ENCODE assay signal across 23 cellular contexts in the genomic region with DNA sequence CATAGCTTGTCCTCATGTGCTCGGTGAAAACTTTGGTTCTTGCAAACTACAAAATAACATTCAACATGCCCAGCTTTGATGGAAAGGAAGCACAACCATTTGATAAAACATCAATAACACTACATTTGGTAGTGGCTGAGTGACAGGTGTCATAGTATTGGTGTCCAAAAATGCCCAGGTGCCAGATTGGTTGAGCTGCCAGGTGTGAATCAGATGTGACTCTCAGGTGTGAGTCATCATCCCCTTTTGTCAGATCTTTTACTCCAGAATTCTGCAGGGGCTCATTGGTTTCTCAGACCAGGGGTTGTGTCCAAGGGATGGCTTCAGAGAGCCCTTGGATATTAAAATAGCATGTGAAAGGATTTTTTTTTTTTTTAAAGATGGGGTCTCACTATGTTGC. TPM values are rescaled to one million over a fixed set of nuclear protein-coding genes. Genes with fewer than 3 reads are reported as not detected.
DNase-seq lines count a peak whose midpoint lies in the region; ATAC-seq, FAIRE-seq and TF ChIP-seq lines count a peak whose summit lies in the region.
"Had no signal": no experiment of that assay in that cellular context is flagged by ENCODE, and none has a peak within 500 bp of the region (broad histone marks: within the 10 kb centered on the region; RNA-seq: fewer than 3 reads in every experiment).

No MANE protein-coding gene starts in this region.

- TF ChIP-seq CTCF in heart left ventricle (IDR thresholded peaks at IDR 0.05) = no peak
- no peak for TF ChIP-seq CTCF in bronchial epithelial cell (IDR thresholded peaks at IDR 0.05; ENCODE audit: insufficient read depth, low read length, severe bottlenecking)
- TF ChIP-seq CTCF in type B pancreatic cell (conservative IDR thresholded peaks at IDR 0.05) = no peak

- WGBS in heart left ventricle, 4 donors = 95 to 100% (median 98%) methylated on average over 1 of the region's 1 CpG

- H3K4me3 ChIP-seq in heart left ventricle (no peak overlapping the region), bronchial epithelial cell (ENCODE audit: low read depth, low read length) (no peak overlapping the region)
- H3K4me3 ChIP-seq: thoracic aorta had no signal

- TF ChIP-seq POLR2A in heart left ventricle (IDR thresholded peaks at IDR 0.05) = no peak

- H3K4me1 ChIP-seq in heart left ventricle = peaks cover 0 to 69% (median 30%) of the 10 kb centered on the region in 12 donors

- H3K36me3 Mint-ChIP-seq in type B pancreatic cell = peaks cover 22% of the 10 kb centered on the region

- ATAC-seq in heart left ventricle = no peak
- no peak for ATAC-seq in HG03442 (IDR thresholded peaks at IDR 0.05; ENCODE audit: unreplicated experiment)
- no peak for ATAC-seq in GM21619 (IDR thresholded peaks at IDR 0.05; ENCODE audit: unreplicated experiment)
- ATAC-seq: activated CD8-positive, alpha-beta memory T cell treated with anti-CD3 and anti-CD28 coated beads, Interleukin-2, amount 10 ng/mL, durations not matched to agents 7 days and 5 days; Right ventricle myocardium inferior had no signal

- H3K9me3 Mint-ChIP-seq in type B pancreatic cell = no peaks in the 10 kb centered on the region

- no peak overlapping the region for H3K4me3 Mint-ChIP-seq in type B pancreatic cell
- H3K4me3 Mint-ChIP-seq: activated CD8-positive, alpha-beta memory T cell treated with anti-CD3 and anti-CD28 coated beads, Interleukin-2, amount 10 ng/mL, durations not matched to agents 7 days and 5 days had no signal

- H3K27ac ChIP-seq in heart left ventricle = peak overlapping the region in 3 of 12 donors; percentile 78 to 92 (median 80)
- H3K27ac ChIP-seq: 22Rv1, KMS-11, thoracic aorta had no signal

- intact Hi-C loops in cardiac septum (cut with DNase I) (no loop called here), heart left ventricle (cut with DNase I) (no loop called here)

- DNase-seq in DMS53 (lab: John Stamatoyannopoulos, UW) (peak; percentile 26), DMS53 treated with DMSO at 0.1 percent for 48 hours (lab: John Stamatoyannopoulos, UW; ENCODE audit: unreplicated experiment) (no peak), cardiac septum (ENCODE audit: low spot score) (peak; percentile 35), heart left ventricle (no peak), bronchial epithelial cell (ENCODE audit: low read depth) (peak; percentile 58), type B pancreatic cell (ENCODE audit: extremely low spot score, unreplicated experiment) (no peak)
- DNase-seq: activated CD8-positive, alpha-beta memory T cell treated with anti-CD3 and anti-CD28 coated beads, Interleukin-2, amount 10 ng/mL, durations not matched to agents 7 days and 5 days; activated gamma-delta T cell treated with Interleukin-2 at 50 U/mL for 16 hours; AML-193; DMS79 treated with DMSO at 0.1 percent for 48 hours; effector CD4-positive, alpha-beta T cell; islet precursor cell; MV-4-11; NCI-H1930; SW 1271 had no signal

- no peaks in the 10 kb centered on the region for H3K4me1 Mint-ChIP-seq in type B pancreatic cell (ENCODE audit: unreplicated experiment)

- no peaks in the 10 kb centered on the region for H3K27me3 ChIP-seq in heart left ventricle
- no peaks in the 10 kb centered on the region for H3K27me3 ChIP-seq in bronchial epithelial cell (ENCODE audit: control insufficient read depth, insufficient read depth, low read length)

- peak overlapping the region; percentile 34 for H3K27ac Mint-ChIP-seq in type B pancreatic cell
- H3K27ac Mint-ChIP-seq: activated CD8-positive, alpha-beta memory T cell treated with anti-CD3 and anti-CD28 coated beads, Interleukin-2, amount 10 ng/mL, durations not matched to agents 7 days and 5 days; progenitor cell of endocrine pancreas had no signal

- no peaks in the 10 kb centered on the region for H3K9me3 ChIP-seq in heart left ventricle
- H3K9me3 ChIP-seq: thoracic aorta had no signal

- peaks cover 5 to 100% (median 94%) of the 10 kb centered on the region in 9 donors for H3K36me3 ChIP-seq in heart left ventricle
- peaks cover 73% of the 10 kb centered on the region for H3K36me3 ChIP-seq in bronchial epithelial cell (ENCODE audit: control insufficient read depth, insufficient read depth, low read length)

- FAIRE-seq in bronchial epithelial cell (lab: Jason Lieb, UNC) = no peak
- FAIRE-seq: frontal cortex had no signal

- H3K27me3 Mint-ChIP-seq in type B pancreatic cell = no peaks in the 10 kb centered on the region
- H3K27me3 Mint-ChIP-seq: activated CD8-positive, alpha-beta memory T cell treated with anti-CD3 and anti-CD28 coated beads, Interleukin-2, amount 10 ng/mL, durations not matched to agents 7 days and 5 days; progenitor cell of endocrine pancreas had no signal

RNA-seq across cellular contexts. Expression of a gene that starts 22.5 kb away (rescaled TPM):
- total RNA-seq in cardiac septum = 24.6 TPM
- 10 to 100 TPM; 15.3 to 28.8 (median 20.3) TPM for total RNA-seq in heart left ventricle
- 10 to 100 TPM; 18.4 to 20.3 TPM for polyA plus RNA-seq in heart left ventricle
- total RNA-seq in bronchial epithelial cell = 13.7 and 16.3 TPM in 2 replicates
- total RNA-seq in type B pancreatic cell (ENCODE audit: low replicate concordance) = 48.7 and 55.4 TPM in 2 replicates

RNA-seq across cellular contexts. Expression of a gene that starts 50.8 kb away (rescaled TPM):
- total RNA-seq in cardiac septum (23.9 TPM), heart left ventricle (10 to 100 TPM; 16.4 to 45.1 (median 24.9) TPM), bronchial epithelial cell (15.0 and 16.1 TPM in 2 replicates), type B pancreatic cell (ENCODE audit: low replicate concordance) (25.9 and 36.8 TPM in 2 replicates)
- 10 to 100 TPM; 22.5 to 36.5 TPM for polyA plus RNA-seq in heart left ventricle

Comparison
In these comparisons a context has a peak if more than half of its experiments do, and no peak if none do; other contexts are left out.
1. DNase-seq: peak in DMS53 (single experiment), cardiac septum (single experiment) and bronchial epithelial cell (single experiment); none in DMS53 treated with DMSO at 0.1 percent for 48 hours (single experiment), heart left ventricle (0 of 5) and type B pancreatic cell (single experiment).